Comparison of ENCODE assay signal across 1 cellular context in the genomic region with DNA sequence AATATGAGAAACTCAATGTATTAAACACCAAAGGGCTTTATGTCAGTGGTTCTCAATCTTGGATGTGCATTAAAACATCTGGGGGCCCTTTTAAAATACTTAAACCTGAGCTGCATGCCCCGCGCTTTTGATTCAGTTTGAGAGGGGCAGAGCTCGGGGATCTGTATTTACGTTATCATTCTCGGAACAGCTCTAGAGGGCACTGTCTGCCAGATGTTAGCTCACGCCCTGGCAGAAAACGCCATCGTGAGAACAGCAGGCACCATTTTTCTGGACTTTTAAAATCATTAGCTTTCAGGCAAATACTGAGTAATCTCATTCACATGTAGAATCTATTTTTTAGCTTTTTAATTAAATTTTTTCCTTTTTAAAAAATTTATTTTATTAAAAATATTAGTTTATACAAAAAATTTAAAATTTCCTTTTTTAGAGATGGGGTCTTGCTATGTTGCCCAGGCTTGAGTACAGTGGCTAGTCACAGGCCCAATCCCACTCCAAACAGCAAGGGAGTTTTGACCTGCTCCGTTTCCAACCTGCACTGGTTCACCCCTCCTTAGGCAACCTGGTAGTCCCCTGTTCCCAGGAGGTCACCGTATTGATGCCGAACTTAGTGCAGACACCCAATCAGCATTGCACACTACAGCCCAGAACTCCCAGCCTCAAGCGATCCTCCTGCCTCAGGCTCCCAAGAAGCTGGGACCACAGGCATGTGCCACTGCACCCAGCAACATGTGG.
TF ChIP-seq lines count a peak whose summit lies in the region.

No MANE protein-coding gene starts in this region.

TF ChIP-seq in GM12878, 131 proteins besides CTCF, POLR2A, EP300 and RAD21 (continued from another document):
- TF ChIP-seq ASH2L (IDR thresholded peaks at IDR 0.05; ENCODE audit: borderline replicate concordance, low read depth), result no peak
- TF ChIP-seq, protein P1, sequence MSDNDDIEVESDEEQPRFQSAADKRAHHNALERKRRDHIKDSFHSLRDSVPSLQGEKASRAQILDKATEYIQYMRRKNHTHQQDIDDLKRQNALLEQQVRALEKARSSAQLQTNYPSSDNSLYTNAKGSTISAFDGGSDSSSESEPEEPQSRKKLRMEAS (IDR thresholded peaks at IDR 0.05; ENCODE audit: low read depth, low read length), result no peak
- no peak for TF ChIP-seq MYB (IDR thresholded peaks at IDR 0.05; ENCODE audit: borderline replicate concordance, low read depth, low read length)
- TF ChIP-seq BCL11A (IDR thresholded peaks at IDR 0.05; ENCODE audit: low read depth, low read length), result no peak
- TF ChIP-seq, protein P2, sequence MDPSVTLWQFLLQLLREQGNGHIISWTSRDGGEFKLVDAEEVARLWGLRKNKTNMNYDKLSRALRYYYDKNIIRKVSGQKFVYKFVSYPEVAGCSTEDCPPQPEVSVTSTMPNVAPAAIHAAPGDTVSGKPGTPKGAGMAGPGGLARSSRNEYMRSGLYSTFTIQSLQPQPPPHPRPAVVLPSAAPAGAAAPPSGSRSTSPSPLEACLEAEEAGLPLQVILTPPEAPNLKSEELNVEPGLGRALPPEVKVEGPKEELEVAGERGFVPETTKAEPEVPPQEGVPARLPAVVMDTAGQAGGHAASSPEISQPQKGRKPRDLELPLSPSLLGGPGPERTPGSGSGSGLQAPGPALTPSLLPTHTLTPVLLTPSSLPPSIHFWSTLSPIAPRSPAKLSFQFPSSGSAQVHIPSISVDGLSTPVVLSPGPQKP (IDR thresholded peaks at IDR 0.05; ENCODE audit: low read depth, low read length), result no peak
- TF ChIP-seq SP1 (IDR thresholded peaks at IDR 0.05; ENCODE audit: low read depth, low read length), result no peak
TF ChIP-seq in GM12878: peak in this region for 0.
